In the genomic region with DNA sequence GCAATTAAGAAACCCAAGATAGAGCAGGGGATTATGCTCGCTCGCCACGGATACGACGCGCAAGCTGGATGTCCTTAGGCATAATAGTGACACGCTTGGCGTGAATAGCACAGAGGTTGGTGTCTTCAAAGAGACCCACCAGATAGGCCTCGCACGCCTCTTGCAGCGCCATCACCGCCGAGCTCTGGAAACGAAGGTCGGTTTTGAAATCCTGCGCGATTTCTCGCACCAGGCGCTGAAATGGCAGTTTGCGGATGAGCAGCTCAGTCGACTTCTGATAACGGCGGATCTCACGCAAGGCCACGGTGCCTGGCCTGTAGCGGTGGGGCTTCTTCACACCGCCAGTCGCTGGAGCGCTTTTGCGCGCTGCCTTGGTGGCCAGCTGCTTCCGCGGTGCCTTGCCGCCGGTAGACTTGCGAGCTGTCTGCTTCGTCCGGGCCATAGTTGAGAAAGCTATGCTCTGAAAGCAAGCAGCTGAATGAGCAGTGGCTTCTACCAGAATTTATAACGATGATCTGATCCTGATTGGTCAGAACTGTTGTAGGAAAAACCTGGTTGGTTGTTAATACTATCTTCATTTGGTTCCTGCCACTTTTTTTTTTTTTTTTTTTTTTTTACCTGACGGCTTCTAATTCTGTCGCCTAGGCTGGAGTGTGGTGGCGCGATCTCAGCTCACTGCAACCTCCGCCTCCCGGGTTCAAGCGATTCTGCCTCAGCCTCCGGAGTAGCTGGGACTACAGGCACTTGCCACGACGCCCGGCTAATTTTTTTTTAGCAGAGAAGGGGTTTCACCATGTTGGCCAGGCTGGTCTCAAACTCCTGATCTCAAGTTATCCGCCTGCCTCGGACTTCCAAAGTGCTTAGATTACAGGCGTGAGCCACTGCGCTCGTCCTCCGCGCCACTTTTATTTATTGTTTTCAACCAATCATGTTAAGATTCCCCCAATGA, we compare ENCODE assay signal across 8 cellular contexts. TPM values are rescaled to one million over a fixed set of nuclear protein-coding genes. Genes with fewer than 3 reads are reported as not detected.
DNase-seq lines count a peak whose midpoint lies in the region; ATAC-seq and TF ChIP-seq lines count a peak whose summit lies in the region.

No MANE protein-coding gene starts in this region.

- TF ChIP-seq POLR2A in GM15510 (IDR thresholded peaks at IDR 0.05; ENCODE audit: borderline replicate concordance, extremely low read depth, insufficient read length) = peak; percentile 100

- H3K27ac Mint-ChIP-seq in stimulated activated naive CD8-positive, alpha-beta T cell treated with anti-CD3 and anti-CD28 coated beads, Interleukin-15, Interleukin-2, amounts not matched to agents 100 ng/mL and 50 ng/mL, for 24 hours = no peak overlapping the region

- ATAC-seq in HG02588 (IDR thresholded peaks at IDR 0.05; ENCODE audit: unreplicated experiment) = peak; percentile 43

- H3K4me3 Mint-ChIP-seq in stimulated activated naive CD8-positive, alpha-beta T cell treated with anti-CD3 and anti-CD28 coated beads, Interleukin-15, Interleukin-2, amounts not matched to agents 100 ng/mL and 50 ng/mL, for 24 hours = peak overlapping the region; percentile 68

- H3K36me3 Mint-ChIP-seq in stimulated activated naive CD8-positive, alpha-beta T cell treated with anti-CD3 and anti-CD28 coated beads, Interleukin-15, Interleukin-2, amounts not matched to agents 100 ng/mL and 50 ng/mL, for 24 hours (ENCODE audit: low read depth) = peaks cover 10% of the 10 kb centered on the region

- H3K9me3 Mint-ChIP-seq in stimulated activated naive CD8-positive, alpha-beta T cell treated with anti-CD3 and anti-CD28 coated beads, Interleukin-15, Interleukin-2, amounts not matched to agents 100 ng/mL and 50 ng/mL, for 24 hours = no peaks in the 10 kb centered on the region

- DNase-seq in NCI-H146 (lab: John Stamatoyannopoulos, UW) (peak; percentile 97), dermis microvascular lymphatic vessel endothelial cell (ENCODE audit: low read depth in 2 of 2) (peak; percentile 91 to 95), medulla oblongata (ENCODE audit: extremely low spot score) (peak; percentile 65), GM19240 (ENCODE audit: insufficient read length, low spot score) (no peak)
- DNase-seq in activated CD4-positive, alpha-beta T cell treated with anti-CD3 and anti-CD28 coated beads for 4 hours = peak; percentile 57 to 62

- H3K4me1 Mint-ChIP-seq in stimulated activated naive CD8-positive, alpha-beta T cell treated with anti-CD3 and anti-CD28 coated beads, Interleukin-15, Interleukin-2, amounts not matched to agents 100 ng/mL and 50 ng/mL, for 24 hours (ENCODE audit: low read depth) = peaks cover 42% of the 10 kb centered on the region

- H3K27me3 Mint-ChIP-seq in stimulated activated naive CD8-positive, alpha-beta T cell treated with anti-CD3 and anti-CD28 coated beads, Interleukin-15, Interleukin-2, amounts not matched to agents 100 ng/mL and 50 ng/mL, for 24 hours = no peaks in the 10 kb centered on the region

RNA-seq across cellular contexts. Expression of a gene that starts 21.6 kb away (rescaled TPM):
- not detected in 2 replicates for total RNA-seq in dermis microvascular lymphatic vessel endothelial cell
